In genomic region chr16:81542609-81543570, GRCh38 we compare ENCODE assay signal across 18 cellular contexts.
DNase-seq lines count a peak whose midpoint lies in the region; ATAC-seq, FAIRE-seq and TF ChIP-seq lines count a peak whose summit lies in the region.
"Had no signal": no experiment of that assay in that cellular context is flagged by ENCODE, and none has a peak within 500 bp of the region (broad histone marks: within the 10 kb centered on the region; RNA-seq: fewer than 3 reads in every experiment).

No MANE protein-coding gene starts in this region.

- H3K27me3 ChIP-seq in Caco-2 (replicated peaks; ENCODE audit: control insufficient read depth, insufficient read depth, low read length) (no peaks in the 10 kb centered on the region), astrocyte (ENCODE audit: insufficient read depth, low read length) (no peaks in the 10 kb centered on the region), left lung (no peaks in the 10 kb centered on the region)
- H3K27me3 ChIP-seq: BE2C, ovary, SJCRH30 had no signal

- H3K9me3 Mint-ChIP-seq in Caco-2 (ENCODE audit: unreplicated experiment) (no peaks in the 10 kb centered on the region), astrocyte (ENCODE audit: unreplicated experiment) (no peaks in the 10 kb centered on the region), progenitor cell of endocrine pancreas (ENCODE audit: low read depth) (no peaks in the 10 kb centered on the region)

- H3K4me3 Mint-ChIP-seq in Caco-2 (ENCODE audit: unreplicated experiment) (no peak overlapping the region), astrocyte (ENCODE audit: unreplicated experiment) (peak overlapping the region; percentile 54), progenitor cell of endocrine pancreas (ENCODE audit: low read depth) (no peak overlapping the region)

- POLR2A ChIA-PET in Caco-2 (lab: Charles Lee): no interaction called here

- H3K27ac ChIP-seq in astrocyte (ENCODE audit: low read depth, low read length) (peak overlapping the region; percentile 64), left lung (peak overlapping the region; percentile 17 to 37)
- H3K27ac ChIP-seq: ovary, SJCRH30 had no signal

- peaks cover 64% of the 10 kb centered on the region for H3K4me1 Mint-ChIP-seq in Caco-2 (ENCODE audit: low read depth, unreplicated experiment)
- H3K4me1 Mint-ChIP-seq in astrocyte (ENCODE audit: low read depth, unreplicated experiment): peaks cover 41% of the 10 kb centered on the region
- peaks cover 48% of the 10 kb centered on the region for H3K4me1 Mint-ChIP-seq in progenitor cell of endocrine pancreas (ENCODE audit: low read depth)

- no peaks in the 10 kb centered on the region for H3K36me3 Mint-ChIP-seq in Caco-2 (ENCODE audit: insufficient read depth, unreplicated experiment)
- peaks cover 2% of the 10 kb centered on the region for H3K36me3 Mint-ChIP-seq in astrocyte (ENCODE audit: low read depth, unreplicated experiment)
- no peaks in the 10 kb centered on the region for H3K36me3 Mint-ChIP-seq in progenitor cell of endocrine pancreas (ENCODE audit: insufficient read depth)

- H3K9me3 ChIP-seq in Caco-2 (no peaks in the 10 kb centered on the region), astrocyte (ENCODE audit: insufficient read depth, low read depth, low read length) (no peaks in the 10 kb centered on the region), left lung (no peaks in the 10 kb centered on the region)
- H3K9me3 ChIP-seq: BE2C, ovary, SJCRH30 had no signal

- peak overlapping the region; percentile 15 for H2AFZ ChIP-seq in astrocyte (ENCODE audit: low read depth, low read length)

- intact Hi-C loops in Caco-2 (cut with micrococcal nuclease; ENCODE audit: unreplicated experiment) (no loop called here), left lung (cut with DNase I) (no loop called here)

- H3K4me1 ChIP-seq in Caco-2 (peaks cover 45% of the 10 kb centered on the region), astrocyte (ENCODE audit: insufficient read depth, low read length) (peaks cover 34% of the 10 kb centered on the region), left lung (peaks cover 22 to 75% of the 10 kb centered on the region in 2 donors)

- BruUV-seq in Caco-2 (replicated peaks; lab: Mats Ljungman, UMichigan): no TSS peak

- H3K9ac ChIP-seq in astrocyte (ENCODE audit: low read length): peak overlapping the region; percentile 64

- CTCF ChIA-PET in Caco-2 (lab: Charles Lee): interaction anchor here (0.6 kb wide), 1 partner anchor 303 kb away, joined by 3 read pairs; no protein-coding TSS in a partner anchor

- no peak for FAIRE-seq in astrocyte (lab: Jason Lieb, UNC)
- FAIRE-seq: bronchial epithelial cell had no signal

- H3K36me3 ChIP-seq in Caco-2 (ENCODE audit: control insufficient read depth, insufficient read depth, low read length) (no peaks in the 10 kb centered on the region), astrocyte (ENCODE audit: insufficient read depth, low read length) (no peaks in the 10 kb centered on the region), left lung (no peaks in the 10 kb centered on the region)
- H3K36me3 ChIP-seq: BE2C, ovary, SJCRH30 had no signal

- peak overlapping the region; percentile 66 for H3K4me2 ChIP-seq in astrocyte (ENCODE audit: low read length)

- TF ChIP-seq CTCF in Caco-2 (IDR thresholded peaks at IDR 0.05; ENCODE audit: insufficient read depth in 1 of 2, low read depth in 1 of 2, low read length in 1 of 2, severe bottlenecking in 1 of 2, unreplicated experiment in 1 of 2) (no peak), astrocyte (IDR thresholded peaks at IDR 0.05; ENCODE audit: insufficient read depth, low read depth, low read length) (no peak), left lung (IDR thresholded peaks at IDR 0.05) (no peak), progenitor cell of endocrine pancreas (IDR thresholded peaks at IDR 0.05; ENCODE audit: unreplicated experiment) (no peak)

- ATAC-seq in left lung: no peak
- ATAC-seq in HG02981 (IDR thresholded peaks at IDR 0.05; ENCODE audit: unreplicated experiment): no peak

- DNase-seq in Caco-2: peak in 1 of 2 experiments; percentile 59
- no peak for DNase-seq in astrocyte (ENCODE audit: low read depth)
- DNase-seq in left lung: no peak
- DNase-seq in progenitor cell of endocrine pancreas (ENCODE audit: low spot score, unreplicated experiment): no peak
- DNase-seq in activated CD4-positive, CD25-positive, alpha-beta regulatory T cell (lab: John Stamatoyannopoulos, UW): no peak
- DNase-seq in dedifferentiated amniotic fluid mesenchymal stem cell (ENCODE audit: extremely low spot score): no peak
- DNase-seq: activated CD4-positive, alpha-beta T cell treated with anti-CD3 and anti-CD28 coated beads for 48 hours; activated naive CD4-positive, alpha-beta T cell treated with anti-CD3 and anti-CD28 coated beads, Interleukin-2, amount 50 U/mL, for 16 hours; BE2C; DMS79; effector CD8-positive, alpha-beta T cell; NCI-H1694; NCI-H446 treated with DMSO at 0.1 percent for 48 hours; ovary; SJCRH30; stimulated activated naive CD4-positive, alpha-beta T cell treated with Interleukin-2 at 50 U/mL for 16 hours had no signal

- peaks cover 94% of the 10 kb centered on the region for H3K79me2 ChIP-seq in astrocyte (ENCODE audit: insufficient read depth, low read length)

- H3K4me3 ChIP-seq in Caco-2 (ENCODE audit: low read depth, low read length) (no peak overlapping the region), astrocyte (ENCODE audit: insufficient read depth, low read depth, low read length) (peak overlapping the region; percentile 5), left lung (no peak overlapping the region)
- H3K4me3 ChIP-seq: ovary, SJCRH30 had no signal

- H3K27me3 Mint-ChIP-seq in Caco-2 (ENCODE audit: insufficient read depth, unreplicated experiment) (no peaks in the 10 kb centered on the region), astrocyte (ENCODE audit: low read depth, unreplicated experiment) (no peaks in the 10 kb centered on the region), progenitor cell of endocrine pancreas (no peaks in the 10 kb centered on the region)

- H3K27ac Mint-ChIP-seq in Caco-2 (ENCODE audit: unreplicated experiment) (peak overlapping the region; percentile 67), astrocyte (ENCODE audit: unreplicated experiment) (no peak overlapping the region), progenitor cell of endocrine pancreas (peak overlapping the region; percentile 65)

- H4K20me1 ChIP-seq in astrocyte (ENCODE audit: insufficient read depth, low read length): peaks cover 84% of the 10 kb centered on the region
